ENCODE assay signal across 21 cellular contexts in genomic region chr13:21413013-21413412, GRCh38.
"Had no signal": no experiment of that assay in that cellular context is flagged by ENCODE, and none has a peak within 500 bp of the region (broad histone marks: within the 10 kb centered on the region; RNA-seq: fewer than 3 reads in every experiment).

No MANE protein-coding gene starts in this region.

- H3K27me3 ChIP-seq: body of pancreas, esophagus muscularis mucosa had no signal

- H3K4me1 ChIP-seq: body of pancreas, esophagus muscularis mucosa had no signal

- H3K4me3 ChIP-seq: body of pancreas, esophagus muscularis mucosa, smooth muscle cell had no signal

- H3K27ac Mint-ChIP-seq: activated CD4-positive, alpha-beta memory T cell treated with anti-CD3 and anti-CD28 coated beads for 36 hours; nephron; progenitor cell of endocrine pancreas had no signal

- DNase-seq: activated CD4-positive, alpha-beta memory T cell treated with anti-CD3 and anti-CD28 coated beads for 36 hours; activated gamma-delta T cell; activated T-cell treated with anti-CD3 and anti-CD28 coated beads, Interleukin-2, amount 50 U/mL, for 4 hours; amniotic stem cell; body of pancreas; hypothalamus; kidney glomerular epithelial cell; nucleus accumbens; right cardiac atrium; stimulated activated CD4-positive, alpha-beta T cell treated with anti-CD3 and anti-CD28 coated beads, Interleukin-4, amount 100 ng/mL, for 4 hours; stimulated activated CD8-positive, alpha-beta memory T cell treated with anti-CD3 and anti-CD28 coated beads, Interleukin-4, amount 100 ng/mL, for 48 hours; stimulated activated naive CD4-positive, alpha-beta T cell treated with Interleukin-2 at 50 U/mL for 16 hours; T-helper 17 cell; WERI-Rb-1 had no signal

- H3K4me3 Mint-ChIP-seq: activated CD4-positive, alpha-beta memory T cell treated with anti-CD3 and anti-CD28 coated beads for 36 hours; activated T-cell treated with anti-CD3 and anti-CD28 coated beads, Interleukin-2, amount 50 U/mL, for 4 hours; central memory CD8-positive, alpha-beta T cell; dendritic cell treated with granulocyte-macrophage colony-stimulating factor and Interleukin-4, amounts not matched to agents 40 ng/mL and 50 ng/mL, for 4 days; nephron had no signal

- H3K4me2 ChIP-seq: smooth muscle cell had no signal

- H3K4me1 Mint-ChIP-seq: nephron had no signal

- H3K27ac ChIP-seq: body of pancreas, esophagus muscularis mucosa, WERI-Rb-1 had no signal

- ATAC-seq: activated naive CD4-positive, alpha-beta T cell treated with anti-CD3 and anti-CD28 coated beads, Interleukin-2, amount 50 U/mL, for 72 hours; activated T-cell treated with anti-CD3 and anti-CD28 coated beads, Interleukin-2, amount 50 U/mL, for 4 hours; body of pancreas; right cardiac atrium; T-helper 17 cell had no signal

- H3K9me3 ChIP-seq: body of pancreas, esophagus muscularis mucosa had no signal

- H3K27me3 Mint-ChIP-seq: activated CD4-positive, alpha-beta memory T cell treated with anti-CD3 and anti-CD28 coated beads for 36 hours; central memory CD8-positive, alpha-beta T cell; dendritic cell treated with granulocyte-macrophage colony-stimulating factor and Interleukin-4, amounts not matched to agents 40 ng/mL and 50 ng/mL, for 4 days; progenitor cell of endocrine pancreas; T-helper 17 cell had no signal

- H3K9me3 Mint-ChIP-seq: central memory CD8-positive, alpha-beta T cell had no signal
